In the genomic region with DNA sequence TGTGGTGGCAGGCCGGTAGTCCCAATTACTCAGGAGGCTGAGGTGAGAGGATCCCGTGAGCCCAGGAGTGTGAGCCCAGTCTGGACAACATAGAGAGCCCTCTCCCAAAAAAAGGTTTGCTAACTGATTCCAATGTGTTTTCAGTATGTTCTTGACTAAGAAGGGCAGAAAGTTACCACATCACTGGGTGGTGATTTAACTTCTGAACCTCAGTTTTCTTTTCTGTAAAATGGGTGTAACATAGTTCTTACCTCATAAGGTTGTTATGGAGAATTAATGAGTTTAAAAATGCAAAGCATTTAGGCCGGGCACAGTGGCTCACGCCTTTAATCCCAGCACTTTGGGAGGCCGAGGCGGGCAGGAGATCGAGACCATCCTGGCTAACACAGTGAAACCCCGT, we compare ENCODE assay signal across 33 cellular contexts.
"Had no signal": no experiment of that assay in that cellular context is flagged by ENCODE, and none has a peak within 500 bp of the region (broad histone marks: within the 10 kb centered on the region; RNA-seq: fewer than 3 reads in every experiment).

No MANE protein-coding gene starts in this region.

- H3K4me3 ChIP-seq: adrenal gland, body of pancreas, esophagus muscularis mucosa, gastroesophageal sphincter, heart right ventricle had no signal

- H3K9me3 ChIP-seq: adrenal gland, body of pancreas, esophagus muscularis mucosa, gastroesophageal sphincter, heart right ventricle had no signal

- H3K4me1 Mint-ChIP-seq: activated B cell treated with CpG ODN at 0.5 μM for 24 hours; activated naive CD4-positive, alpha-beta T cell treated with anti-CD3 and anti-CD28 coated beads, Interleukin-2, amount 50 U/mL, for 24 hours; activated naive CD8-positive, alpha-beta T cell treated with anti-CD3 and anti-CD28 coated beads for 36 hours; activated naive CD8-positive, alpha-beta T cell treated with anti-CD3 and anti-CD28 coated beads, Interleukin-2, amount 50 U/mL, for 24 hours; activated T-helper 17 cell treated with anti-CD3 and anti-CD28 coated beads, Interleukin-2, amount 50 U/mL, for 72 hours; T-helper 17 cell had no signal

- H3K9me3 Mint-ChIP-seq: activated B cell treated with CpG ODN at 0.5 μM for 24 hours; activated CD8-positive, alpha-beta T cell treated with anti-CD3 and anti-CD28 coated beads for 36 hours; activated naive CD4-positive, alpha-beta T cell treated with anti-CD3 and anti-CD28 coated beads for 36 hours; activated naive CD4-positive, alpha-beta T cell treated with anti-CD3 and anti-CD28 coated beads, Interleukin-2, amount 50 U/mL, for 24 hours; activated naive CD8-positive, alpha-beta T cell treated with anti-CD3 and anti-CD28 coated beads for 36 hours; activated naive CD8-positive, alpha-beta T cell treated with anti-CD3 and anti-CD28 coated beads, Interleukin-2, amount 50 U/mL, for 24 hours; activated T-cell treated with anti-CD3 and anti-CD28 coated beads, Interleukin-2, amount 50 U/mL, for 4 hours; activated T-helper 17 cell treated with anti-CD3 and anti-CD28 coated beads, Interleukin-2, amount 50 U/mL, for 72 hours; effector memory CD8-positive, alpha-beta T cell; T-helper 2 cell treated with Interferon-gamma antibody and Interleukin-4, amounts not matched to agents 5 μg/mL and 100 μg/mL, for 36 hours had no signal

- H3K27me3 Mint-ChIP-seq: activated naive CD4-positive, alpha-beta T cell treated with anti-CD3 and anti-CD28 coated beads, Interleukin-2, amount 50 U/mL, for 24 hours; activated naive CD8-positive, alpha-beta T cell treated with anti-CD3 and anti-CD28 coated beads for 36 hours; activated naive CD8-positive, alpha-beta T cell treated with anti-CD3 and anti-CD28 coated beads, Interleukin-2, amount 50 U/mL, for 24 hours; activated T-helper 17 cell treated with anti-CD3 and anti-CD28 coated beads, Interleukin-2, amount 50 U/mL, for 72 hours had no signal

- H3K36me3 ChIP-seq: adrenal gland, esophagus muscularis mucosa, gastroesophageal sphincter, heart right ventricle, WERI-Rb-1 had no signal

- ATAC-seq: activated CD4-positive, CD25-positive, alpha-beta regulatory T cell treated with anti-CD3 and anti-CD28 coated beads, Interleukin-2, amount 50 U/mL, for 24 hours; activated CD8-positive, alpha-beta T cell treated with anti-CD3 and anti-CD28 coated beads for 36 hours; activated naive CD8-positive, alpha-beta T cell treated with anti-CD3 and anti-CD28 coated beads, Interleukin-2, amount 50 U/mL, for 24 hours; activated T-cell treated with anti-CD3 and anti-CD28 coated beads, Interleukin-2, amount 50 U/mL, for 4 hours; activated T-helper 17 cell treated with anti-CD3 and anti-CD28 coated beads, Interleukin-2, amount 50 U/mL, for 72 hours; body of pancreas; effector memory CD8-positive, alpha-beta T cell; foreskin keratinocyte; gastroesophageal sphincter; heart right ventricle; T-helper 17 cell had no signal

- H3K27ac Mint-ChIP-seq: activated B cell treated with CpG ODN at 0.5 μM for 24 hours; activated CD8-positive, alpha-beta T cell treated with anti-CD3 and anti-CD28 coated beads for 36 hours; activated naive CD4-positive, alpha-beta T cell treated with anti-CD3 and anti-CD28 coated beads for 36 hours; activated naive CD4-positive, alpha-beta T cell treated with anti-CD3 and anti-CD28 coated beads, Interleukin-2, amount 50 U/mL, for 24 hours; activated naive CD8-positive, alpha-beta T cell treated with anti-CD3 and anti-CD28 coated beads for 36 hours; activated naive CD8-positive, alpha-beta T cell treated with anti-CD3 and anti-CD28 coated beads, Interleukin-2, amount 50 U/mL, for 24 hours; activated T-helper 17 cell treated with anti-CD3 and anti-CD28 coated beads, Interleukin-2, amount 50 U/mL, for 72 hours; effector memory CD8-positive, alpha-beta T cell; T-helper 17 cell; T-helper 2 cell treated with Interferon-gamma antibody and Interleukin-4, amounts not matched to agents 5 μg/mL and 100 μg/mL, for 36 hours had no signal

- H3K27ac ChIP-seq: adrenal gland, body of pancreas, esophagus muscularis mucosa, foreskin keratinocyte, gastroesophageal sphincter, WERI-Rb-1 had no signal

- DNase-seq: activated B cell treated with CpG ODN at 0.5 μM for 24 hours; activated CD4-positive, alpha-beta T cell treated with anti-CD3 and anti-CD28 coated beads for 48 hours; activated CD4-positive, alpha-beta T cell treated with anti-CD3 and anti-CD28 coated beads, Interleukin-2, amount 50 U/mL, for 1 hour; activated CD4-positive, alpha-beta T cell treated with anti-CD3 and anti-CD28 coated beads, Interleukin-2, amount 50 U/mL, for 48 hours; activated CD8-positive, alpha-beta memory T cell treated with anti-CD3 and anti-CD28 coated beads for 24 hours; activated CD8-positive, alpha-beta T cell treated with anti-CD3 and anti-CD28 coated beads for 36 hours; activated effector memory CD4-positive, alpha-beta T cell treated with anti-CD3 and anti-CD28 coated beads, Interleukin-2, amount 50 U/mL, for 16 hours; activated naive CD4-positive, alpha-beta T cell treated with anti-CD3 and anti-CD28 coated beads for 36 hours; activated naive CD8-positive, alpha-beta T cell treated with anti-CD3 and anti-CD28 coated beads for 36 hours; activated naive CD8-positive, alpha-beta T cell treated with anti-CD3 and anti-CD28 coated beads, Interleukin-2, amount 50 U/mL, for 24 hours; activated T-cell treated with anti-CD3 and anti-CD28 coated beads, Interleukin-2, amount 50 U/mL, for 4 hours; adrenal gland; amygdala; aorta; body of pancreas; caudate nucleus; cortex of kidney; dermis blood vessel endothelial cell; effector CD4-positive, alpha-beta T cell; effector memory CD8-positive, alpha-beta T cell; erythroblast; foreskin keratinocyte; heart right ventricle; T-helper 17 cell; T1000; WERI-Rb-1 had no signal

- H3K36me3 Mint-ChIP-seq: activated naive CD4-positive, alpha-beta T cell treated with anti-CD3 and anti-CD28 coated beads, Interleukin-2, amount 50 U/mL, for 24 hours; activated naive CD8-positive, alpha-beta T cell treated with anti-CD3 and anti-CD28 coated beads for 36 hours had no signal

- H3K27me3 ChIP-seq: adrenal gland, body of pancreas, esophagus muscularis mucosa, foreskin keratinocyte, gastroesophageal sphincter, heart right ventricle had no signal

- FAIRE-seq: colon had no signal

- H3K4me1 ChIP-seq: adrenal gland, foreskin keratinocyte had no signal

- H3K4me3 Mint-ChIP-seq: activated B cell treated with CpG ODN at 0.5 μM for 24 hours; activated CD8-positive, alpha-beta T cell treated with anti-CD3 and anti-CD28 coated beads for 36 hours; activated naive CD4-positive, alpha-beta T cell treated with anti-CD3 and anti-CD28 coated beads for 36 hours; activated naive CD4-positive, alpha-beta T cell treated with anti-CD3 and anti-CD28 coated beads, Interleukin-2, amount 50 U/mL, for 24 hours; activated naive CD8-positive, alpha-beta T cell treated with anti-CD3 and anti-CD28 coated beads for 36 hours; activated naive CD8-positive, alpha-beta T cell treated with anti-CD3 and anti-CD28 coated beads, Interleukin-2, amount 50 U/mL, for 24 hours; activated T-cell treated with anti-CD3 and anti-CD28 coated beads, Interleukin-2, amount 50 U/mL, for 4 hours; activated T-helper 17 cell treated with anti-CD3 and anti-CD28 coated beads, Interleukin-2, amount 50 U/mL, for 72 hours; effector memory CD8-positive, alpha-beta T cell; T-helper 17 cell; T-helper 2 cell treated with Interferon-gamma antibody and Interleukin-4, amounts not matched to agents 5 μg/mL and 100 μg/mL, for 36 hours had no signal
